8 cellular contexts compared by ENCODE assay signal in the genomic region with DNA sequence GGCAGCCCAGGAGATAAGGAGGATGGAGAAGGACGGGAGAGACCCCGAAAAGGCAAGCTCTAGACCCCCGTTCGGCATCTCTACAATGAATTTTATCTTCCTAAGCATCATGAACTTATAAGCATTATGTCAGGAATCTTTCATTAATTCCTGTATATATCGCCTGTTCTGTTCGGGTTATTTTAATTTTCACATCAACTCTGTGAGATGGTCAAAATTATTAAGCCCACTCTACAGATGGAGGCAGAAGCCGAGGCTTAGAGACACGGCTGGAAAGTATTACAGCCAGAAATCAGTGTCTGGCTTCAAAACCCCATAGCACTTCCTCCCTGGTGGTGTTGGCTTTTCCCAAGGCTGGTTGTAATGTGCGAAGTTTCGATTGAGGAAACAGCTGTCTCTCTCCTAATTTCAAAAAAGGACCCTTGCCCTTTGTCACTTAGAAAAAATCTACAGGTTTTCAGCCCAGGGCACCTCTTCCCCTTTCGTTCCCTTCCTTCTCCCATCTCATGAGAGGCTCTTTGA. TPM values are rescaled to one million over a fixed set of nuclear protein-coding genes. Genes with fewer than 3 reads are reported as not detected.
A peak's percentile ranks its signal among the peaks of the same experiment; 100 is the strongest.
DNase-seq lines count a peak whose midpoint lies in the region; ATAC-seq and TF ChIP-seq lines count a peak whose summit lies in the region.

No MANE protein-coding gene starts in this region.

- ATAC-seq in right cardiac atrium (no peak), GM18870 (IDR thresholded peaks at IDR 0.05; ENCODE audit: unreplicated experiment) (no peak)

- intact Hi-C loops in right cardiac atrium (cut with DNase I) (loop anchor here in 1 of 4 donors (10.0 kb wide), 1 partner anchor 449 kb away; no protein-coding TSS in a partner anchor), vagina (cut with DNase I) (loop anchor here (5.0 kb wide), 1 partner anchor 447 kb away; no protein-coding TSS in a partner anchor)

- H3K4me1 ChIP-seq in right cardiac atrium (ENCODE audit: control insufficient read depth, insufficient read depth, low read length) = no peaks in the 10 kb centered on the region
- H3K4me1 ChIP-seq in right atrium auricular region = peaks cover 0 to 21% of the 10 kb centered on the region in 2 donors
- H3K4me1 ChIP-seq in mesodermal cell (ENCODE audit: control insufficient read depth, insufficient read depth, low read length, poor library complexity, severe bottlenecking) = peaks cover 7% of the 10 kb centered on the region
- H3K4me1 ChIP-seq in vagina = peaks cover 19% of the 10 kb centered on the region

- no peak for DNase-seq in right cardiac atrium
- no peak for DNase-seq in right atrium auricular region (ENCODE audit: low spot score)
- DNase-seq in vagina (ENCODE audit: extremely low spot score in 2 of 2) = no peak
- DNase-seq in cerebellum (ENCODE audit: low spot score) = no peak
- no peak for DNase-seq in stimulated activated CD4-positive, alpha-beta T cell treated with anti-CD3 and anti-CD28 coated beads, Interleukin-2, amount 100 ng/mL, for 48 hours

- no peaks in the 10 kb centered on the region for H3K9me3 ChIP-seq in right cardiac atrium (ENCODE audit: control insufficient read depth, low read length)
- no peaks in the 10 kb centered on the region for H3K9me3 ChIP-seq in right atrium auricular region
- no peaks in the 10 kb centered on the region for H3K9me3 ChIP-seq in mesodermal cell (ENCODE audit: control insufficient read depth, low read length)
- H3K9me3 ChIP-seq in vagina = no peaks in the 10 kb centered on the region

- H3K9me3 Mint-ChIP-seq in activated naive CD8-positive, alpha-beta T cell (ENCODE audit: low read depth) = no peaks in the 10 kb centered on the region

- peak overlapping the region; percentile 82 for H3K4me3 Mint-ChIP-seq in activated naive CD8-positive, alpha-beta T cell

- peaks cover 3% of the 10 kb centered on the region for H3K36me3 Mint-ChIP-seq in activated naive CD8-positive, alpha-beta T cell

- TF ChIP-seq CTCF in right atrium auricular region (IDR thresholded peaks at IDR 0.05) (peak in 1 of 2 donors; percentile 24), vagina (IDR thresholded peaks at IDR 0.05) (no peak)

- H3K4me3 ChIP-seq in right cardiac atrium (ENCODE audit: low read length) (peak overlapping the region; percentile 64), right atrium auricular region (peak overlapping the region in 1 of 2 donors; percentile 71), mesodermal cell (ENCODE audit: extremely low read depth, insufficient read depth, low read length, poor library complexity, severe bottlenecking) (peak overlapping the region; percentile 71), vagina (peak overlapping the region; percentile 67 to 70)

- H3K36me3 ChIP-seq in right atrium auricular region (no peaks in the 10 kb centered on the region), mesodermal cell (ENCODE audit: control insufficient read depth, insufficient read depth, low read length) (no peaks in the 10 kb centered on the region), vagina (no peaks in the 10 kb centered on the region)

- 14% methylated on average over 11 of the region's 11 CpGs for WGBS in right cardiac atrium
- 39% methylated on average over 10 of the region's 11 CpGs; no CpG with 5 or more reads in 1 of the 2 experiments for WGBS in mesodermal cell (ENCODE audit: insufficient coverage in 2 of 2), 2 experiments

- peaks cover 40% of the 10 kb centered on the region for H3K27me3 Mint-ChIP-seq in activated naive CD8-positive, alpha-beta T cell

- H3K27ac ChIP-seq in right cardiac atrium (ENCODE audit: low read length) = no peak overlapping the region
- H3K27ac ChIP-seq in right atrium auricular region = no peak overlapping the region
- no peak overlapping the region for H3K27ac ChIP-seq in mesodermal cell (ENCODE audit: low read depth, low read length, severe bottlenecking)
- H3K27ac ChIP-seq in vagina = no peak overlapping the region

- H3K4me1 Mint-ChIP-seq in activated naive CD8-positive, alpha-beta T cell (ENCODE audit: low read depth) = peaks cover 25% of the 10 kb centered on the region

- TF ChIP-seq POLR2A in vagina (IDR thresholded peaks at IDR 0.05) = no peak

- H3K27me3 ChIP-seq in right cardiac atrium (ENCODE audit: control insufficient read depth, insufficient read depth) = no peaks in the 10 kb centered on the region
- peaks cover 0 to 15% of the 10 kb centered on the region in 2 donors for H3K27me3 ChIP-seq in right atrium auricular region
- H3K27me3 ChIP-seq in vagina = no peaks in the 10 kb centered on the region

- H3K27ac Mint-ChIP-seq in activated naive CD8-positive, alpha-beta T cell = no peak overlapping the region

RNA-seq across cellular contexts. Expression of a gene that starts 1.5 kb away (rescaled TPM):
- not detected for total RNA-seq in right cardiac atrium
- 0.09 TPM for polyA plus RNA-seq in right cardiac atrium
- total RNA-seq in right atrium auricular region = not detected
- 5.5 TPM for polyA plus RNA-seq in mesodermal cell (2013, experiment 1 of 2)
- 5.7 TPM for polyA plus RNA-seq in mesodermal cell (2013, experiment 2 of 2)
- not detected for total RNA-seq in vagina
- total RNA-seq in cerebellum = 25.2 TPM

Comparison
In these comparisons a context has a peak if more than half of its experiments do, and no peak if none do; other contexts are left out.
1. RNA of a gene that starts 1.5 kb away (total RNA-seq): 25.2 TPM in cerebellum (single experiment); not detected in right cardiac atrium, not detected in right atrium auricular region and not detected in vagina (single experiment); every median in the first group is over 10 times any median in the second.